Comparison of ENCODE assay signal across 21 cellular contexts in genomic region chr10:123429631-123430257, GRCh38.
DNase-seq lines count a peak whose midpoint lies in the region; ATAC-seq and TF ChIP-seq lines count a peak whose summit lies in the region.
"Had no signal": no experiment of that assay in that cellular context is flagged by ENCODE, and none has a peak within 500 bp of the region (broad histone marks: within the 10 kb centered on the region; RNA-seq: fewer than 3 reads in every experiment).

No MANE protein-coding gene starts in this region.

- no peak overlapping the region for H2AFZ ChIP-seq in neural cell (ENCODE audit: low read depth, low read length)

- H3K27me3 ChIP-seq in neural cell (ENCODE audit: insufficient read depth, low read depth, low read length), result peaks cover 3% of the 10 kb centered on the region
- H3K27me3 ChIP-seq: thyroid gland had no signal

- H4K20me1 ChIP-seq in neural cell (ENCODE audit: insufficient read depth), result no peaks in the 10 kb centered on the region

- DNase-seq in NCI-H1417 (lab: John Stamatoyannopoulos, UW) (peak in 2 of 3 experiments; percentile 49 to 85), astrocyte of the spinal cord (ENCODE audit: low read depth, low spot score) (peak; percentile 3), HCEC 1CT (no peak)
- DNase-seq: activated CD4-positive, alpha-beta T cell treated with anti-CD3 and anti-CD28 coated beads for 4 hours; activated CD8-positive, alpha-beta memory T cell treated with anti-CD3 and anti-CD28 coated beads, Interleukin-2, amount 10 ng/mL, durations not matched to agents 7 days and 5 days; activated naive CD8-positive, alpha-beta T cell treated with anti-CD3 and anti-CD28 coated beads for 36 hours; H9; IMR-90; NCI-H187; NCI-H2227 treated with DMSO at 0.1 percent for 48 hours; NK-92 treated with Interleukin-12 subunit alpha and Interleukin-12 subunit beta, amount 100 ng/mL, for 24 hours; psoas muscle; thyroid gland had no signal

- H3F3A ChIP-seq in neural cell (ENCODE audit: insufficient read depth, low read length, poor library complexity, severe bottlenecking), result peaks cover 3% of the 10 kb centered on the region

- peak overlapping the region; percentile 48 for H3K4me2 ChIP-seq in neural cell (ENCODE audit: low read length)

- no peak for ATAC-seq in HG02938 (IDR thresholded peaks at IDR 0.05; ENCODE audit: unreplicated experiment)
- ATAC-seq in HG02763 (IDR thresholded peaks at IDR 0.05; ENCODE audit: unreplicated experiment), result no peak
- no peak for ATAC-seq in HG02678 (IDR thresholded peaks at IDR 0.05; ENCODE audit: unreplicated experiment)
- ATAC-seq: activated CD8-positive, alpha-beta memory T cell treated with anti-CD3 and anti-CD28 coated beads, Interleukin-2, amount 10 ng/mL, durations not matched to agents 7 days and 5 days; activated T-helper 17 cell treated with anti-CD3 and anti-CD28 coated beads, Interleukin-2, amount 50 U/mL, for 72 hours; psoas muscle had no signal

- H3K79me2 ChIP-seq in neural cell (replicated peaks; ENCODE audit: insufficient read depth, low read length), result no peaks in the 10 kb centered on the region

- H3K27ac ChIP-seq in neural cell (ENCODE audit: low read length), result no peak overlapping the region
- H3K27ac ChIP-seq: C4-2B, coronary artery, psoas muscle, RWPE1, thyroid gland had no signal

- no peaks in the 10 kb centered on the region for H3K9me2 ChIP-seq in neural cell (ENCODE audit: insufficient read depth, low read length)

- TF ChIP-seq CTCF in astrocyte of the spinal cord (IDR thresholded peaks at IDR 0.05; ENCODE audit: low read depth, low read length) (no peak), neural cell (IDR thresholded peaks at IDR 0.05; ENCODE audit: poor library complexity, severe bottlenecking) (peak; percentile 63)

- no peak for TF ChIP-seq EP300 in neural cell (conservative IDR thresholded peaks at IDR 0.05; ENCODE audit: poor library complexity, severe bottlenecking)

- peak; percentile 63 for TF ChIP-seq RAD21 in neural cell (conservative IDR thresholded peaks at IDR 0.05)

- in situ Hi-C loops in astrocyte of the spinal cord (cut with HindIII; ENCODE audit: low sequenced_read_pairs), result no loop called here

- H3K4me3 ChIP-seq in astrocyte of the spinal cord (ENCODE audit: low read depth, low read length) (no peak overlapping the region), neural cell (ENCODE audit: low read length) (peak overlapping the region; percentile 10)
- H3K4me3 ChIP-seq: coronary artery, psoas muscle, thyroid gland had no signal

- H3K9ac ChIP-seq in neural cell (ENCODE audit: low read length), result no peak overlapping the region

- no peaks in the 10 kb centered on the region for H3K9me3 ChIP-seq in neural cell (ENCODE audit: low read length)
- H3K9me3 ChIP-seq: psoas muscle, thyroid gland had no signal

- no peaks in the 10 kb centered on the region for H3K36me3 ChIP-seq in neural cell (ENCODE audit: insufficient read depth, low read length)
- H3K36me3 ChIP-seq: thyroid gland had no signal

TF ChIP-seq in neural cell, 6 proteins besides CTCF, POLR2A, EP300 and RAD21:
- no peak for TF ChIP-seq TAF1 (IDR thresholded peaks at IDR 0.05; ENCODE audit: low read depth)
- TF ChIP-seq SMC3 (conservative IDR thresholded peaks at IDR 0.05; ENCODE audit: poor library complexity), result peak; percentile 67
TF ChIP-seq in neural cell: peak in this region for 1.
